3 cellular contexts compared by ENCODE assay signal in genomic region chr14:88821888-88822287, GRCh38.
TF ChIP-seq lines count a peak whose summit lies in the region.

No MANE protein-coding gene starts in this region.

TF ChIP-seq in SK-N-SH, 30 proteins besides CTCF, POLR2A, EP300 and RAD21:
- TF ChIP-seq YY1 (IDR thresholded peaks at IDR 0.05; ENCODE audit: low read depth): no peak
- peak; percentile 55 for TF ChIP-seq GATA2 (CRISPR knock-in tag; IDR thresholded peaks at IDR 0.05)
- TF ChIP-seq NRF1 (IDR thresholded peaks at IDR 0.05; ENCODE audit: low read depth, low read length): no peak

TF ChIP-seq in SK-N-SH treated with all-trans-retinoic acid at 6 μM for 48 hours, 23 proteins besides CTCF, POLR2A, EP300 and RAD21:
- TF ChIP-seq ESRRG (CRISPR knock-in tag; IDR thresholded peaks at IDR 0.05) (no peak), ISL1 (CRISPR knock-in tag; IDR thresholded peaks at IDR 0.05) (no peak), GLIS3 (CRISPR knock-in tag; IDR thresholded peaks at IDR 0.05) (no peak), ZFP30 (CRISPR knock-in tag; IDR thresholded peaks at IDR 0.05) (no peak), ZNF70 (CRISPR knock-in tag; IDR thresholded peaks at IDR 0.05) (no peak), TSHZ2 (CRISPR knock-in tag; IDR thresholded peaks at IDR 0.05) (no peak), RARB (CRISPR knock-in tag; IDR thresholded peaks at IDR 0.05) (no peak), CSRNP3 (CRISPR knock-in tag; IDR thresholded peaks at IDR 0.05) (no peak), TCF4 (CRISPR knock-in tag; IDR thresholded peaks at IDR 0.05; ENCODE audit: borderline replicate concordance) (no peak), SNAI2 (CRISPR knock-in tag; IDR thresholded peaks at IDR 0.05) (no peak), ZNF8 (CRISPR knock-in tag; IDR thresholded peaks at IDR 0.05) (no peak), POU6F1 (CRISPR knock-in tag; IDR thresholded peaks at IDR 0.05; ENCODE audit: borderline replicate concordance, low read depth) (no peak), CREB5 (CRISPR knock-in tag; IDR thresholded peaks at IDR 0.05; ENCODE audit: low read depth) (no peak), OSR1 (CRISPR knock-in tag; IDR thresholded peaks at IDR 0.05) (no peak)

TF ChIP-seq in K562, 482 proteins besides CTCF, POLR2A, EP300 and RAD21:
- no peak for TF ChIP-seq GABPA (tag; conservative IDR thresholded peaks at IDR 0.05; ENCODE audit: low read depth)
- TF ChIP-seq SIN3B (IDR thresholded peaks at IDR 0.05; ENCODE audit: low read depth): no peak
- no peak for TF ChIP-seq E4F1 (CRISPR knock-in tag; IDR thresholded peaks at IDR 0.05; ENCODE audit: borderline replicate concordance)
